ENCODE assay signal across 8 cellular contexts in genomic region chr13:46893820-46894533, GRCh38. TPM values are rescaled to one million over a fixed set of nuclear protein-coding genes. Genes with fewer than 3 reads are reported as not detected.
DNase-seq lines count a peak whose midpoint lies in the region; ATAC-seq, FAIRE-seq and TF ChIP-seq lines count a peak whose summit lies in the region.

No MANE protein-coding gene starts in this region.

- peaks cover 57% of the 10 kb centered on the region for H3K27me3 Mint-ChIP-seq in activated T-helper 17 cell treated with anti-CD3 and anti-CD28 coated beads, Interleukin-2, amount 50 U/mL, for 72 hours
- peaks cover 39 to 82% of the 10 kb centered on the region in 2 donors for H3K27me3 Mint-ChIP-seq in natural killer cell treated with Interleukin-12 subunit alpha and Interleukin-12 subunit beta and Interleukin-15 and Interleukin-18, amount 100 ng/mL, for 72 hours

- ATAC-seq in A549: peak; percentile 89 to 97
- ATAC-seq in GM18519 (IDR thresholded peaks at IDR 0.05; ENCODE audit: low FRiP score, unreplicated experiment): peak; percentile 63
- peak; percentile 83 for ATAC-seq in HG03135 (IDR thresholded peaks at IDR 0.05; ENCODE audit: unreplicated experiment)
- ATAC-seq in activated T-helper 17 cell treated with anti-CD3 and anti-CD28 coated beads, Interleukin-2, amount 50 U/mL, for 72 hours (replicated peaks): peak; percentile 90
- peak; percentile 84 to 85 for ATAC-seq in natural killer cell treated with Interleukin-12 subunit alpha and Interleukin-12 subunit beta and Interleukin-15 and Interleukin-18, amount 100 ng/mL, for 72 hours

- peaks cover 5% of the 10 kb centered on the region for H3K4me1 Mint-ChIP-seq in activated T-helper 17 cell treated with anti-CD3 and anti-CD28 coated beads, Interleukin-2, amount 50 U/mL, for 72 hours
- peaks cover 10 to 15% of the 10 kb centered on the region in 2 donors for H3K4me1 Mint-ChIP-seq in natural killer cell treated with Interleukin-12 subunit alpha and Interleukin-12 subunit beta and Interleukin-15 and Interleukin-18, amount 100 ng/mL, for 72 hours (ENCODE audit: low read depth in 2 of 2)

- POLR2A ChIA-PET in A549 (lab: Yijun Ruan, JAX): no interaction called here

- H3K9me3 ChIP-seq in A549: no peaks in the 10 kb centered on the region

- H3K27ac Mint-ChIP-seq in activated T-helper 17 cell treated with anti-CD3 and anti-CD28 coated beads, Interleukin-2, amount 50 U/mL, for 72 hours: no peak overlapping the region
- no peak overlapping the region for H3K27ac Mint-ChIP-seq in natural killer cell treated with Interleukin-12 subunit alpha and Interleukin-12 subunit beta and Interleukin-15 and Interleukin-18, amount 100 ng/mL, for 72 hours

- H3K4me3 ChIP-seq in A549 (peak overlapping the region; percentile 43), fibroblast of the aortic adventitia (ENCODE audit: low read depth, low read length) (peak overlapping the region; percentile 79)

- TF ChIP-seq EP300 in A549 (IDR thresholded peaks at IDR 0.05): no peak

- no peaks in the 10 kb centered on the region for H3K9me3 Mint-ChIP-seq in activated T-helper 17 cell treated with anti-CD3 and anti-CD28 coated beads, Interleukin-2, amount 50 U/mL, for 72 hours
- no peaks in the 10 kb centered on the region for H3K9me3 Mint-ChIP-seq in natural killer cell treated with Interleukin-12 subunit alpha and Interleukin-12 subunit beta and Interleukin-15 and Interleukin-18, amount 100 ng/mL, for 72 hours

- no peak for TF ChIP-seq POLR2A in A549 (IDR thresholded peaks at IDR 0.05; ENCODE audit: low read length)

- H3K4me1 ChIP-seq in A549: no peaks in the 10 kb centered on the region

- WGBS in A549 (ENCODE audit: missing lambda C conversion rate): 2% methylated on average over 23 of the region's 34 CpGs

- TF ChIP-seq CTCF in A549 (IDR thresholded peaks at IDR 0.05) (peak; percentile 71), fibroblast of the aortic adventitia (IDR thresholded peaks at IDR 0.05; ENCODE audit: insufficient read depth, low read length) (peak; percentile 93)

- peak; percentile 28 to 50; a peak in 3 of 5 replicates for TF ChIP-seq RAD21 in A549 (conservative IDR thresholded peaks at IDR 0.05 in 1 of 2, IDR thresholded peaks at IDR 0.05 in 1 of 2)

- H3K4me3 Mint-ChIP-seq in activated T-helper 17 cell treated with anti-CD3 and anti-CD28 coated beads, Interleukin-2, amount 50 U/mL, for 72 hours: peak overlapping the region; percentile 65
- H3K4me3 Mint-ChIP-seq in natural killer cell treated with Interleukin-12 subunit alpha and Interleukin-12 subunit beta and Interleukin-15 and Interleukin-18, amount 100 ng/mL, for 72 hours: peak overlapping the region; percentile 65

- H3K4me2 ChIP-seq in A549: peak overlapping the region; percentile 90

- CTCF ChIA-PET in A549 (lab: Yijun Ruan, JAX): interaction anchor here (0.6 to 1.8 kb wide), 14 partner anchors 8 to 386 kb away, joined by 3 to 9 read pairs (median 4); no protein-coding TSS in a partner anchor

- no peak for FAIRE-seq in A549 (lab: Jason Lieb, UNC)

- DNase-seq in A549 (ENCODE audit: low read depth in 1 of 2, low spot score in 1 of 2) (peak; percentile 19 to 31), RKO (ENCODE audit: low spot score) (peak; percentile 19), fibroblast of the aortic adventitia (ENCODE audit: low read depth) (peak; percentile 70)
- DNase-seq in natural killer cell treated with Interleukin-12 subunit alpha and Interleukin-12 subunit beta and Interleukin-15 and Interleukin-18, amount 100 ng/mL, for 72 hours (ENCODE audit: low spot score): peak; percentile 67
- DNase-seq in stimulated activated naive CD4-positive, alpha-beta T cell (lab: John Stamatoyannopoulos, UW): peak; percentile 25 to 72 (median 51)

- no peak overlapping the region for H3K27ac ChIP-seq in A549

- H3K36me3 Mint-ChIP-seq in activated T-helper 17 cell treated with anti-CD3 and anti-CD28 coated beads, Interleukin-2, amount 50 U/mL, for 72 hours (ENCODE audit: low read depth): no peaks in the 10 kb centered on the region
- no peaks in the 10 kb centered on the region for H3K36me3 Mint-ChIP-seq in natural killer cell treated with Interleukin-12 subunit alpha and Interleukin-12 subunit beta and Interleukin-15 and Interleukin-18, amount 100 ng/mL, for 72 hours

TF ChIP-seq in A549, 52 proteins besides CTCF, POLR2A, EP300 and RAD21:
- TF ChIP-seq CHD2 (IDR thresholded peaks at IDR 0.05; ENCODE audit: low read length, partially characterized antibody) (no peak), HEYL (CRISPR knock-in tag; IDR thresholded peaks at IDR 0.05) (no peak), SMC3 (IDR thresholded peaks at IDR 0.05) (peak; percentile 61)
TF ChIP-seq in A549: peak in this region for 1.

RNA-seq across cellular contexts. Expression of gene HTR2A, which starts 2.9 kb away (rescaled TPM):
- not detected in 2 replicates for polyA plus RNA-seq in A549 (2011; rRNA removed)
- not detected in 2 replicates for polyA plus RNA-seq in A549 (2012; cell fraction: cytosol; rRNA removed)
- polyA plus RNA-seq in A549 (2012; cell fraction: nucleus; rRNA removed): not detected in 2 replicates
- not detected in 3 replicates for polyA plus RNA-seq in A549 (2017; fragmentation: RNase III; extraction: RNeasy Plus Mini Kit Qiagen cat#74134 plus additional on column Dnase treatment)
- polyA minus RNA-seq in A549 (2011; rRNA and poly(A)+ RNA removed): not detected in 2 replicates
- total RNA-seq in activated T-helper 17 cell treated with anti-CD3 and anti-CD28 coated beads, Interleukin-2, amount 50 U/mL, for 72 hours: not detected
- total RNA-seq in fibroblast of the aortic adventitia (ENCODE audit: low replicate concordance): 0.82 and 6.0 TPM in 2 replicates
- not detected for total RNA-seq in natural killer cell treated with Interleukin-12 subunit alpha and Interleukin-12 subunit beta and Interleukin-15 and Interleukin-18, amount 100 ng/mL, for 72 hours

Comparison
In these comparisons a context has a peak if more than half of its experiments do, and no peak if none do; other contexts are left out.
1. DNase-seq: peak in every context shown above with its lines; median percentile 70 in fibroblast of the aortic adventitia; 67 in natural killer cell treated with Interleukin-12 subunit alpha and Interleukin-12 subunit beta and Interleukin-15 and Interleukin-18, amount 100 ng/mL, for 72 hours; 51 in stimulated activated naive CD4-positive, alpha-beta T cell; 25 in A549; 19 in RKO.